8 cellular contexts compared by ENCODE assay signal in genomic region chr4:83535520-83535944, GRCh38. TPM values are rescaled to one million over a fixed set of nuclear protein-coding genes. Genes with fewer than 3 reads are reported as not detected.
DNase-seq lines count a peak whose midpoint lies in the region; ATAC-seq and TF ChIP-seq lines count a peak whose summit lies in the region.

No MANE protein-coding gene starts in this region.

- CTCF ChIA-PET in AG04450 (lab: Charles Lee), result interaction anchor here (1.0 kb wide), 1 partner anchor 44 kb away, joined by 3 read pairs; no protein-coding TSS in a partner anchor

- H3K4me3 ChIP-seq in AG04450 (ENCODE audit: low read depth, low read length) (peak overlapping the region; percentile 89), NT2/D1 (ENCODE audit: insufficient read length, low read depth) (peak overlapping the region; percentile 73)

- ATAC-seq in GM18867 (IDR thresholded peaks at IDR 0.05; ENCODE audit: unreplicated experiment), result peak; percentile 42
- ATAC-seq in HG03108 (IDR thresholded peaks at IDR 0.05; ENCODE audit: unreplicated experiment), result peak; percentile 20
- ATAC-seq in foreskin keratinocyte, result peak; percentile 70
- peak; percentile 64 for ATAC-seq in omental fat pad (ENCODE audit: low FRiP score)

- H3K27ac ChIP-seq in AG04450 (ENCODE audit: low read depth, low read length) (peak overlapping the region; percentile 72), foreskin keratinocyte (no peak overlapping the region)

- TF ChIP-seq CTCF in AG04450 (IDR thresholded peaks at IDR 0.05; ENCODE audit: low read depth, low read length), result no peak
- no peak for TF ChIP-seq CTCF in foreskin keratinocyte (conservative IDR thresholded peaks at IDR 0.05)
- TF ChIP-seq CTCF in omental fat pad (IDR thresholded peaks at IDR 0.05), result no peak

- no peaks in the 10 kb centered on the region for H3K36me3 ChIP-seq in NT2/D1 (ENCODE audit: insufficient read depth, insufficient read length, low read length)

- H3K9me3 ChIP-seq in AG04450 (ENCODE audit: control insufficient read depth, insufficient read depth, low read length) (no peaks in the 10 kb centered on the region; the same call in 1 of the 2 replicates), NT2/D1 (ENCODE audit: insufficient read depth, low read length) (no peaks in the 10 kb centered on the region)

- H3K27me3 ChIP-seq in AG04450 (ENCODE audit: control insufficient read depth, insufficient read depth, low read length) (peaks cover 10% of the 10 kb centered on the region), NT2/D1 (ENCODE audit: insufficient read depth, insufficient read length) (peaks cover 67% of the 10 kb centered on the region), foreskin keratinocyte (peaks cover 55% of the 10 kb centered on the region)

- DNase-seq in AG04450 (ENCODE audit: low read depth, low spot score) (peak; percentile 65), NT2/D1 (ENCODE audit: low read depth, low spot score) (no peak), foreskin keratinocyte (peak; percentile 33 to 61), omental fat pad (ENCODE audit: low spot score) (no peak), 8988T (no peak)
- peak; percentile 15 for DNase-seq in activated T-helper 9 cell treated with anti-CD3 and anti-CD28 coated beads, Interleukin-2, amount 50 U/mL, for 16 hours (ENCODE audit: low read depth)

- no peaks in the 10 kb centered on the region for H3K4me1 ChIP-seq in NT2/D1 (ENCODE audit: insufficient read depth, insufficient read length)
- no peaks in the 10 kb centered on the region for H3K4me1 ChIP-seq in foreskin keratinocyte

- peak overlapping the region; percentile 61 for H3K9ac ChIP-seq in NT2/D1 (ENCODE audit: insufficient read length, low read depth)

- POLR2A ChIA-PET in AG04450 (lab: Yijun Ruan, JAX), result interaction anchor here (0.6 to 2.2 kb wide), 5 partner anchors 8 to 95 kb away, joined by 3 to 21 read pairs (median 6); no protein-coding TSS in a partner anchor

RNA-seq across cellular contexts. Expression of gene GPAT3, which starts 0.4 kb away (rescaled TPM):
- polyA plus RNA-seq in AG04450 (2011; rRNA removed) (11.6 and 15.0 TPM in 2 replicates), foreskin keratinocyte (0.29 and 0.79 TPM in 2 replicates)
- 8.3 and 9.6 TPM in 2 replicates for polyA minus RNA-seq in AG04450 (2011; rRNA and poly(A)+ RNA removed)
- total RNA-seq in foreskin keratinocyte (0.85 and 1.3 TPM in 2 replicates), omental fat pad (10 to 100 TPM; 11.8 to 23.4 (median 21.0) TPM)

RNA-seq across cellular contexts. Expression of gene ABRAXAS1, which starts 50.6 kb away (rescaled TPM):
- polyA plus RNA-seq in AG04450 (2011; rRNA removed) (19.4 and 30.1 TPM in 2 replicates), foreskin keratinocyte (3.2 and 3.9 TPM in 2 replicates)
- 9.6 and 20.5 TPM in 2 replicates for polyA minus RNA-seq in AG04450 (2011; rRNA and poly(A)+ RNA removed)
- total RNA-seq in foreskin keratinocyte (6.0 and 8.4 TPM in 2 replicates), omental fat pad (10 to 100 TPM in 3 of 4 donors, 1 to 10 TPM in 1; 7.8 to 19.9 (median 11.1) TPM)

Comparison
In these comparisons a context has a peak if more than half of its experiments do, and no peak if none do; other contexts are left out.
1. DNase-seq: peak in AG04450 (single experiment), activated T-helper 9 cell treated with anti-CD3 and anti-CD28 coated beads, Interleukin-2, amount 50 U/mL, for 16 hours (single experiment) and foreskin keratinocyte (2 of 2); none in NT2/D1 (single experiment), omental fat pad (single experiment) and 8988T (single experiment).
2. ATAC-seq: peak in every context shown above with its lines; median percentile 70 in foreskin keratinocyte; 64 in omental fat pad; 42 in GM18867; 20 in HG03108.